Comparison of ENCODE assay signal across 13 cellular contexts in the genomic region with DNA sequence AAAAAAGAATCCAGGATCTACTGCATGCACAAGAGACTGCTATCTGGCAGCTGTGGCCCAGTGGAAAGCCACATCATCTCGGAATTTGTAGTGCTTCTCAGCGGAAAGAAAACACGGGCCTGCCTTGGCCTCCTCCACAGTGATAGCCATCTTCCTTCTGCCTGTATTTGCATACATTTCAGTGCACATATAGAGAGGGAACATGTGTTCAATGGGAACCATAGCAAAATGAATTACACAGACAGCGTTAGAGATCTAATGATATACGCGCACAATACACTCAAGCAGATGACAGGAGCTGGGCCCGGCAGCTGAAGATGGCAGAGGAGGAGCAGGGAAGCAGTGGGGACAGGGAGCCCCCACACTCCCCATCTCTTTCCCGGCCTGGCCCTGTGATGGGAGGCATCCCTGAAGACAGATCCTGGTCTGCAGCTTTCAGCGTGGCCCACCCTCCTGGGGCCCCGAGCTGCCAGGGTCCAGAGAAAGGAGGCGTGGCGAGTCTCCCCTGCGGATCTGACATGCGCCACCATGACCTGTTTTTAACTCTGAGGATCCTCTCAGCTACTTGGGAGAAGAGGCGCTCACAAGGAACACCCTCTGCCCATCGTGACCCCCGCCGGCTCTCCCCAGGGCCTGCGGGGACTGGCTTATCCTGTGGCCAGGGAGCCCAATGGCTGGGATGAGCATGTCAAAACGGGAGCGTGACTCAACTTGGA.
"Had no signal": no experiment of that assay in that cellular context is flagged by ENCODE, and none has a peak within 500 bp of the region (broad histone marks: within the 10 kb centered on the region; RNA-seq: fewer than 3 reads in every experiment).

No MANE protein-coding gene starts in this region.

- H3K27me3 ChIP-seq: cardiac muscle cell, gastrocnemius medialis, tibial artery had no signal

- ATAC-seq: naive thymus-derived CD4-positive, alpha-beta T cell; stimulated activated naive B cell treated with anti-CD40 and anti-IgM and Interleukin-4, amounts not matched to agents 10 μg/mL and 1 μg/mL and 100 μg/mL, for 72 hours had no signal

- H3K4me3 ChIP-seq: cardiac muscle cell, gastrocnemius medialis, tibial artery had no signal

- H3K36me3 ChIP-seq: cardiac muscle cell, gastrocnemius medialis had no signal

- H3K27ac ChIP-seq: cardiac muscle cell, gastrocnemius medialis, tibial artery had no signal

- H3K4me1 ChIP-seq: gastrocnemius medialis, tibial artery had no signal

- H3K9me3 ChIP-seq: gastrocnemius medialis, tibial artery had no signal

- DNase-seq: activated CD4-positive, alpha-beta T cell treated with anti-CD3 and anti-CD28 coated beads, Interleukin-2, amount 50 U/mL, for 48 hours; activated CD4-positive, CD25-positive, alpha-beta regulatory T cell treated with anti-CD3 and anti-CD28 coated beads, Interleukin-2, amount 50 U/mL, for 72 hours; activated naive CD4-positive, alpha-beta T cell treated with anti-CD3 and anti-CD28 coated beads, Interleukin-2, amount 10 ng/mL, durations not matched to agents 7 days and 5 days; activated T-cell treated with anti-CD3 and anti-CD28 coated beads, Interleukin-2, amount 50 U/mL, for 1 hour; erythroblast; islet precursor cell; naive thymus-derived CD4-positive, alpha-beta T cell; stimulated activated CD4-positive, alpha-beta T cell treated with anti-CD3 and anti-CD28 coated beads, Interleukin-2, amount 100 ng/mL, for 48 hours; stimulated activated naive B cell treated with anti-CD40 and anti-IgM and Interleukin-4, amounts not matched to agents 10 μg/mL and 1 μg/mL and 100 μg/mL, for 72 hours; T-helper 9 cell; tibial artery had no signal
